Comparison of ENCODE assay signal across 8 cellular contexts in genomic region chr7:35802649-35803048, GRCh38. TPM values are rescaled to one million over a fixed set of nuclear protein-coding genes. Genes with fewer than 3 reads are reported as not detected.
DNase-seq lines count a peak whose midpoint lies in the region; ATAC-seq lines count a peak whose summit lies in the region.

No MANE protein-coding gene starts in this region.

- WGBS in right cardiac atrium: 8% methylated on average over 3 of the region's 3 CpGs

- H3K9me3 ChIP-seq in right cardiac atrium (ENCODE audit: control insufficient read depth, low read length): no peaks in the 10 kb centered on the region

- ATAC-seq in right cardiac atrium (no peak), HG03280 (IDR thresholded peaks at IDR 0.05; ENCODE audit: unreplicated experiment) (no peak), HG03139 (IDR thresholded peaks at IDR 0.05; ENCODE audit: unreplicated experiment) (no peak)

- intact Hi-C loops in right cardiac atrium (cut with DNase I): loop anchor here (5.0 to 10.0 kb wide), 6 partner anchors 40 to 102 kb away; no protein-coding TSS in a partner anchor

- peaks cover 7% of the 10 kb centered on the region for H3K4me1 ChIP-seq in right cardiac atrium (ENCODE audit: control insufficient read depth, insufficient read depth, low read length)

- no peaks in the 10 kb centered on the region for H3K27me3 ChIP-seq in right cardiac atrium (ENCODE audit: control insufficient read depth, insufficient read depth)

- H3K4me3 ChIP-seq in right cardiac atrium (ENCODE audit: low read length): peak overlapping the region; percentile 69

- DNase-seq in activated CD8-positive, alpha-beta memory T cell treated with anti-CD3 and anti-CD28 coated beads, Interleukin-2, amount 50 U/mL, for 4 hours: peak; percentile 38
- no peak for DNase-seq in activated CD8-positive, alpha-beta memory T cell treated with anti-CD3 and anti-CD28 coated beads, Interleukin-2, amount 50 U/mL, for 48 hours
- peak; percentile 16 to 20 for DNase-seq in activated CD4-positive, alpha-beta T cell treated with anti-CD3 and anti-CD28 coated beads, Interleukin-2, amount 50 U/mL, for 4 hours
- DNase-seq in right cardiac atrium (no peak), islet precursor cell (no peak)
- DNase-seq in stimulated activated naive CD4-positive, alpha-beta T cell (lab: John Stamatoyannopoulos, UW): peak in 5 of 6 experiments; percentile 4 to 13 (median 10)

- no peak overlapping the region for H3K27ac ChIP-seq in right cardiac atrium (ENCODE audit: low read length)

RNA-seq across cellular contexts. Expression of gene SEPTIN7, which starts 1.8 kb away (rescaled TPM):
- 100 to 1,000 TPM; 198 to 225 (median 212) TPM for total RNA-seq in right cardiac atrium
- polyA plus RNA-seq in right cardiac atrium: 189 TPM

Comparison
In these comparisons a context has a peak if more than half of its experiments do, and no peak if none do; other contexts are left out.
1. DNase-seq: peak in activated CD8-positive, alpha-beta memory T cell treated with anti-CD3 and anti-CD28 coated beads, Interleukin-2, amount 50 U/mL, for 4 hours (single experiment), activated CD4-positive, alpha-beta T cell treated with anti-CD3 and anti-CD28 coated beads, Interleukin-2, amount 50 U/mL, for 4 hours (2 of 2) and stimulated activated naive CD4-positive, alpha-beta T cell (5 of 6); none in activated CD8-positive, alpha-beta memory T cell treated with anti-CD3 and anti-CD28 coated beads, Interleukin-2, amount 50 U/mL, for 48 hours (single experiment), right cardiac atrium (0 of 3) and islet precursor cell (single experiment).